ENCODE assay signal across 10 cellular contexts in genomic region chr20:21105429-21106170, GRCh38. TPM values are rescaled to one million over a fixed set of nuclear protein-coding genes. Genes with fewer than 3 reads are reported as not detected.
DNase-seq lines count a peak whose midpoint lies in the region; ATAC-seq and TF ChIP-seq lines count a peak whose summit lies in the region.
"Had no signal": no experiment of that assay in that cellular context is flagged by ENCODE, and none has a peak within 500 bp of the region (broad histone marks: within the 10 kb centered on the region; RNA-seq: fewer than 3 reads in every experiment).

No MANE protein-coding gene starts in this region.

- H4K20me1 ChIP-seq in osteoblast (ENCODE audit: insufficient read depth, low read length) = no peaks in the 10 kb centered on the region

- H3K79me2 ChIP-seq in osteoblast (ENCODE audit: insufficient read depth, low read length) = no peaks in the 10 kb centered on the region
- H3K79me2 ChIP-seq: parathyroid adenoma had no signal

- H3K4me1 Mint-ChIP-seq in HFFc6 (ENCODE audit: low read depth) = peaks cover 4% of the 10 kb centered on the region; the same call in 1 of the 2 replicates

- no peak overlapping the region for H3K4me2 ChIP-seq in osteoblast (ENCODE audit: insufficient read depth, low read length)

- H3K36me3 Mint-ChIP-seq in HFFc6 (ENCODE audit: low read depth) = no peaks in the 10 kb centered on the region

- in situ Hi-C loops in G401 (cut with HindIII; ENCODE audit: low sequenced_read_pairs) = no loop called here

- H3K4me1 ChIP-seq in ectodermal cell (ENCODE audit: control insufficient read depth, insufficient read depth, low read length) = peaks cover 22% of the 10 kb centered on the region
- H3K4me1 ChIP-seq in osteoblast (ENCODE audit: insufficient read depth, low read length) = no peaks in the 10 kb centered on the region

- ATAC-seq in GM19328 (IDR thresholded peaks at IDR 0.05; ENCODE audit: unreplicated experiment) = no peak

- H3K9me3 Mint-ChIP-seq in HFFc6 = no peaks in the 10 kb centered on the region; the same call in 1 of the 2 replicates

- no peak overlapping the region for H3K4me3 Mint-ChIP-seq in HFFc6

- no peaks in the 10 kb centered on the region for H3K9me3 ChIP-seq in ectodermal cell (ENCODE audit: control insufficient read depth, low read length)
- no peaks in the 10 kb centered on the region for H3K9me3 ChIP-seq in osteoblast (ENCODE audit: low read depth, low read length)

- DNase-seq in Daoy (ENCODE audit: low read depth) (peak; percentile 32), HFFc6 (peak; percentile 5), osteoblast (ENCODE audit: insufficient read length, low spot score, missing footprints) (peak; percentile 37), inferior parietal cortex (ENCODE audit: extremely low spot score) (no peak), G401 (ENCODE audit: low spot score) (no peak)
- DNase-seq: DND-41, NCI-H446 treated with DMSO at 0.1 percent for 48 hours had no signal

- H3K36me3 ChIP-seq in ectodermal cell (ENCODE audit: control insufficient read depth, insufficient read depth, low read length) (no peaks in the 10 kb centered on the region), osteoblast (ENCODE audit: insufficient read depth, low read length) (no peaks in the 10 kb centered on the region)

- 1% methylated on average over 50 of the region's 50 CpGs for WGBS in ectodermal cell, 2 experiments

- H2AFZ ChIP-seq in osteoblast (ENCODE audit: low read length) = no peak overlapping the region
- H2AFZ ChIP-seq: parathyroid adenoma had no signal

- no peak overlapping the region for H3K27ac Mint-ChIP-seq in HFFc6

- H3K27me3 ChIP-seq in ectodermal cell (ENCODE audit: control insufficient read depth, insufficient read depth, low read length, poor library complexity, severe bottlenecking) (peaks cover 100% of the 10 kb centered on the region), osteoblast (ENCODE audit: insufficient read depth, low read length) (peaks cover 77% of the 10 kb centered on the region)

- TF ChIP-seq CTCF in HFFc6 (IDR thresholded peaks at IDR 0.05) = no peak
- TF ChIP-seq CTCF in osteoblast (IDR thresholded peaks at IDR 0.05; ENCODE audit: extremely low read depth, low read depth, low read length) = no peak

- H3K4me3 ChIP-seq in ectodermal cell (ENCODE audit: insufficient read depth, low read depth, low read length) (peak overlapping the region; percentile 1), osteoblast (ENCODE audit: insufficient read depth, low read length) (no peak overlapping the region)

- H3K27ac ChIP-seq in ectodermal cell (ENCODE audit: insufficient read depth, low read depth, low read length, poor library complexity, severe bottlenecking) (no peak overlapping the region), osteoblast (ENCODE audit: low read depth, low read length) (no peak overlapping the region)
- H3K27ac ChIP-seq: parathyroid adenoma had no signal

- H3K27me3 Mint-ChIP-seq in HFFc6 (ENCODE audit: insufficient read depth) = peaks cover 37% of the 10 kb centered on the region

RNA-seq across cellular contexts. Expression of gene LINC00237, which starts 0.6 kb away (rescaled TPM):
- 4.4 TPM in 1 of 2 replicates, not detected in the other for total RNA-seq in Daoy (2014; rRNA removed; shearing (Covaris generic))
- total RNA-seq in HFFc6 (2021; fragmentation: NEBNext Ultra II Directional; extraction: Animal tissue kit (Norgen Biotek cat#: 25700)) = not detected
- polyA plus RNA-seq in ectodermal cell (2013, experiment 1 of 4) = not detected
- not detected for polyA plus RNA-seq in ectodermal cell (2013, experiment 2 of 4)
- polyA plus RNA-seq in ectodermal cell (2013, experiment 3 of 4) = not detected
- not detected for polyA plus RNA-seq in ectodermal cell (2013, experiment 4 of 4)
- total RNA-seq in osteoblast = not detected in 2 replicates
- total RNA-seq in G401 (2014; rRNA removed; shearing (Covaris generic)) = not detected in 2 replicates

RNA-seq across cellular contexts. Expression of gene KIZ, which starts 20.3 kb away (rescaled TPM):
- 22.2 and 36.7 TPM in 2 replicates for total RNA-seq in Daoy (2014; rRNA removed; shearing (Covaris generic))
- 10 to 100 TPM; 11.5 to 18.8 (median 14.0) TPM for total RNA-seq in HFFc6 (2021; fragmentation: NEBNext Ultra II Directional; extraction: Animal tissue kit (Norgen Biotek cat#: 25700))
- 19.3 TPM for polyA plus RNA-seq in ectodermal cell (2013, experiment 1 of 4)
- 21.7 TPM for polyA plus RNA-seq in ectodermal cell (2013, experiment 2 of 4)
- polyA plus RNA-seq in ectodermal cell (2013, experiment 3 of 4) = 23.9 TPM
- polyA plus RNA-seq in ectodermal cell (2013, experiment 4 of 4) = 24.8 TPM
- total RNA-seq in osteoblast = 40.1 and 40.5 TPM in 2 replicates
- 12.4 and 22.6 TPM in 2 replicates for total RNA-seq in G401 (2014; rRNA removed; shearing (Covaris generic))

Comparison
In these comparisons a context has a peak if more than half of its experiments do, and no peak if none do; other contexts are left out.
1. DNase-seq: peak in Daoy (single experiment), HFFc6 (single experiment) and osteoblast (single experiment); none in inferior parietal cortex (single experiment) and G401 (single experiment).